ENCODE assay signal across 27 cellular contexts in the genomic region with DNA sequence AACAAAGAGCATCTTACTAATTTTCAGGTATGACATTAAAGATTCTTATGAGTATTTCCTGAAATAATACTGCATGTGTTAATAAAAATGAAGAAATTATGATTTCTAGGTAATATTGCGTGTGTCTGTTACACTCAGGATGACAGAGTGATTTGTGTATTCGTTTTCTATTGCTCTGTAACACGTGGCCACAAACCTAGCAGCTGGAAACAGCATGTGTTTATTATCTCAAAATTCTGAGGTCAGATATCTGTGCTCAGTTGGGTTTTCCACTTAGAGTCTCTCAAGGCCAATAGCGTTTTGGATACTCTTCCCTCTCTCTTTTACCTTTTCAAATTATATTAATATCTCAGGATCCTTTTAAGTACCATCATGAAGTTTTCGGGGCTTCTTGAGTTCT.
"Had no signal": no experiment of that assay in that cellular context is flagged by ENCODE, and none has a peak within 500 bp of the region (broad histone marks: within the 10 kb centered on the region; RNA-seq: fewer than 3 reads in every experiment).

No MANE protein-coding gene starts in this region.

- H3K4me1 ChIP-seq: esophagus muscularis mucosa, foreskin keratinocyte, gastrocnemius medialis, heart left ventricle had no signal

- H3K4me3 ChIP-seq: esophagus muscularis mucosa, gastrocnemius medialis, heart left ventricle had no signal

- H3K36me3 ChIP-seq: brain microvascular endothelial cell, esophagus muscularis mucosa, gastrocnemius medialis, heart left ventricle, WERI-Rb-1 had no signal

- H3K27me3 ChIP-seq: brain microvascular endothelial cell, esophagus muscularis mucosa, foreskin keratinocyte, gastrocnemius medialis, heart left ventricle had no signal

- H3K27ac ChIP-seq: brain microvascular endothelial cell, esophagus muscularis mucosa, foreskin keratinocyte, gastrocnemius medialis, heart left ventricle, WERI-Rb-1 had no signal

- DNase-seq: activated B cell treated with CpG ODN at 0.5 μM for 24 hours; activated CD4-positive, alpha-beta T cell treated with anti-CD3 and anti-CD28 coated beads for 48 hours; activated CD4-positive, alpha-beta T cell treated with anti-CD3 and anti-CD28 coated beads, Interleukin-2, amount 50 U/mL, for 1 hour; activated CD4-positive, alpha-beta T cell treated with anti-CD3 and anti-CD28 coated beads, Interleukin-2, amount 50 U/mL, for 48 hours; activated CD8-positive, alpha-beta memory T cell treated with anti-CD3 and anti-CD28 coated beads for 24 hours; activated CD8-positive, alpha-beta T cell treated with anti-CD3 and anti-CD28 coated beads for 36 hours; activated effector memory CD4-positive, alpha-beta T cell treated with Interleukin-2 at 50 U/mL for 16 hours; activated gamma-delta T cell treated with Interleukin-2 at 50 U/mL for 16 hours; activated naive CD4-positive, alpha-beta T cell treated with anti-CD3 and anti-CD28 coated beads, Interleukin-2, amount 50 U/mL, for 16 hours; activated naive CD4-positive, alpha-beta T cell treated with Interleukin-2 at 50 U/mL for 16 hours; activated T-cell treated with anti-CD3 and anti-CD28 coated beads, Interleukin-2, amount 50 U/mL, for 4 hours; amniotic stem cell; anterior cingulate cortex; brain microvascular endothelial cell; caudate nucleus; cortex of kidney; dermis blood vessel endothelial cell; effector CD4-positive, alpha-beta T cell; effector memory CD8-positive, alpha-beta T cell; erythroblast; foreskin keratinocyte; gastrocnemius medialis; glutamatergic neuron; heart left ventricle; T1000; WERI-Rb-1 had no signal

- H3K9me3 ChIP-seq: esophagus muscularis mucosa, gastrocnemius medialis, heart left ventricle had no signal
